ENCODE assay signal across 23 cellular contexts in genomic region chr20:39941235-39941634, GRCh38.
"Had no signal": no experiment of that assay in that cellular context is flagged by ENCODE, and none has a peak within 500 bp of the region (broad histone marks: within the 10 kb centered on the region; RNA-seq: fewer than 3 reads in every experiment).

No MANE protein-coding gene starts in this region.

- ATAC-seq: left colon; mucosa of descending colon; natural killer cell treated with Interleukin-12 subunit alpha and Interleukin-12 subunit beta and Interleukin-15 and Interleukin-18, amount 100 ng/mL, for 72 hours; pancreas; stimulated activated effector memory CD8-positive, alpha-beta T cell treated with anti-CD3 and anti-CD28 coated beads, Interleukin-12 subunit alpha, Interleukin-12 subunit beta, amount 100 ng/mL, for 72 hours had no signal

- H3K27me3 ChIP-seq: gastrocnemius medialis, hepatocyte, neutrophil, pancreas, stomach, thyroid gland had no signal

- H3K36me3 ChIP-seq: gastrocnemius medialis, neutrophil, pancreas, stomach, thyroid gland had no signal

- DNase-seq: central memory CD4-positive, alpha-beta T cell; effector CD4-positive, alpha-beta T cell; head of caudate nucleus; left colon; mesenchymal stem cell; mucosa of descending colon; naive B cell; pancreas; small intestine; stimulated activated CD4-positive, alpha-beta T cell treated with anti-CD3 and anti-CD28 coated beads, Interleukin-12 subunit alpha, Interleukin-12 subunit beta, amount 100 ng/mL, for 4 hours; stimulated activated CD4-positive, alpha-beta T cell treated with anti-CD3 and anti-CD28 coated beads, Interleukin-1b, Interleukin-23, amount 100 ng/mL, for 48 hours; stimulated activated CD4-positive, alpha-beta T cell treated with anti-CD3 and anti-CD28 coated beads, Interleukin-4, amount 100 ng/mL, for 24 hours; stimulated activated naive CD4-positive, alpha-beta T cell treated with Interleukin-2 at 50 U/mL for 16 hours; stomach; thyroid gland; trophoblast cell had no signal

- H3K4me3 ChIP-seq: dorsolateral prefrontal cortex, gastrocnemius medialis, hepatocyte, lung, mucosa of descending colon, pancreas, stomach, thyroid gland had no signal

- H3K9me3 ChIP-seq: gastrocnemius medialis, mucosa of descending colon, neutrophil, pancreas, stomach, thyroid gland had no signal
